Comparison of ENCODE assay signal across 8 cellular contexts in the genomic region with DNA sequence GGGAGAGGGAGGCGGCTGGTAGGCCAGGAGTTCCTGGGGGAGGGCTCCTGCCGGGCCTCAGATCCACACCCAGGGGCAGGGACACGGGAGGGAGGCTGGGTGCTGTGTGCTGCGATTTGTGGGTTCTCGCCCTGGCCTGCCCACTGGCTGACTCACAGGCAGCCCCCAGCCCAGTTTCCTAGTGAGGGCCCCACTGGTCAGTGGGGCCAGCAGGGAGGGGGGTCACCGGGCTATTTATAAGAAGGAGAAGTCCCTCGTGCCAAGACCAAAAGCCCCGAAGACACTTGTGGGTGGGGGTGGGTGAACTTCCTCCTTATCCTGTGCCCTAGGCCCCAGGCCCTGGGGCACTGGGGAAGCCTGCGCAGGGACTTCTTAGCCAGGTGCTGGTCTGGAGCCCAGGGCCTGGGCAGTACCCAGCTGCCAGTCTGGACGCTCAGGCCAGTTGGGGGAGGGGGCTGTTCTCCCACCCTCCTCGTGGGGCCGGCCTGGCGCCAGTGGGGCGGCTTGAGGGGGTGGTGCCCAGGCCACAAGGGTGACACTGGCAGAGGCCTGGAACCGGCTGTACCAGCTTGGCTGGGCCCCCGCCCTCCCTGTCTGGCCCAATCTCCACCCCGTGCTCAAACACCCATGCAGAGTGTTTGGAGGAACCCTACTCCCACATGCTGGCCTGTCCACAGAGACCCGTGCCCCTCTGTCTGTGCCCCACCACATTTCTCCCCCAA. TPM values are rescaled to one million over a fixed set of nuclear protein-coding genes. Genes with fewer than 3 reads are reported as not detected.
A peak's percentile ranks its signal among the peaks of the same experiment; 100 is the strongest.
DNase-seq lines count a peak whose midpoint lies in the region; ATAC-seq lines count a peak whose summit lies in the region.

No MANE protein-coding gene starts in this region.

- no peaks in the 10 kb centered on the region for H3K36me3 ChIP-seq in BLaER1 treated with 17β-estradiol and CSF1 and Interleukin-3, amounts not matched to agents 10 nM and 100 nM
- H3K36me3 ChIP-seq in effector memory CD4-positive, alpha-beta T cell (ENCODE audit: control insufficient read depth, insufficient read depth, low read length) = no peaks in the 10 kb centered on the region

- no peaks in the 10 kb centered on the region for H3K27me3 ChIP-seq in BLaER1 treated with 17β-estradiol and CSF1 and Interleukin-3, amounts not matched to agents 10 nM and 100 nM
- no peaks in the 10 kb centered on the region for H3K27me3 ChIP-seq in effector memory CD4-positive, alpha-beta T cell (replicated peaks; ENCODE audit: control insufficient read depth, insufficient read depth, low read length, poor library complexity, severe bottlenecking)

- peak; percentile 67 for DNase-seq in NOMO-1 treated with DMSO at 0.1 percent for 48 hours (lab: John Stamatoyannopoulos, UW; ENCODE audit: unreplicated experiment)
- DNase-seq in effector memory CD4-positive, alpha-beta T cell = no peak
- peak in 1 of 10 donors; percentile 22 for DNase-seq in naive thymus-derived CD8-positive, alpha-beta T cell
- DNase-seq in DMS79 (lab: John Stamatoyannopoulos, UW) = no peak
- DNase-seq in effector CD4-positive, alpha-beta T cell = no peak

- H3K9me3 ChIP-seq in BLaER1 treated with 17β-estradiol and CSF1 and Interleukin-3, amounts not matched to agents 10 nM and 100 nM (replicated peaks in 1 of 11) = no peaks in the 10 kb centered on the region
- H3K9me3 ChIP-seq in effector memory CD4-positive, alpha-beta T cell (ENCODE audit: control insufficient read depth, low read length) = no peaks in the 10 kb centered on the region

- H3K36me3 Mint-ChIP-seq in naive thymus-derived CD8-positive, alpha-beta T cell = no peaks in the 10 kb centered on the region

- H3K9ac ChIP-seq in BLaER1 treated with 17β-estradiol and CSF1 and Interleukin-3, amounts not matched to agents 10 nM and 100 nM = peak overlapping the region; percentile 92 to 99 (median 96)

- ATAC-seq in naive thymus-derived CD8-positive, alpha-beta T cell = no peak
- ATAC-seq in HG03095 (IDR thresholded peaks at IDR 0.05; ENCODE audit: unreplicated experiment) = no peak
- no peak for ATAC-seq in GM21526 (IDR thresholded peaks at IDR 0.05; ENCODE audit: low FRiP score, unreplicated experiment)

- H3K9me3 Mint-ChIP-seq in naive thymus-derived CD8-positive, alpha-beta T cell = no peaks in the 10 kb centered on the region

- H3K27ac ChIP-seq in BLaER1 treated with 17β-estradiol and CSF1 and Interleukin-3, amounts not matched to agents 10 nM and 100 nM = peak overlapping the region; percentile 98 to 100 (median 99)
- H3K27ac ChIP-seq in effector memory CD4-positive, alpha-beta T cell (ENCODE audit: insufficient read depth, low read length, poor library complexity, severe bottlenecking) = peak overlapping the region; percentile 97

- peaks cover 71 to 92% (median 90%) of the 10 kb centered on the region in 10 experiments for H3K4me1 ChIP-seq in BLaER1 treated with 17β-estradiol and CSF1 and Interleukin-3, amounts not matched to agents 10 nM and 100 nM
- peaks cover 71% of the 10 kb centered on the region for H3K4me1 ChIP-seq in effector memory CD4-positive, alpha-beta T cell (ENCODE audit: control insufficient read depth, insufficient read depth, low read length, poor library complexity, severe bottlenecking)

- H3K27me3 Mint-ChIP-seq in naive thymus-derived CD8-positive, alpha-beta T cell = peaks cover 0 to 1% (median 0%) of the 10 kb centered on the region in 5 donors

- H3K27ac Mint-ChIP-seq in naive thymus-derived CD8-positive, alpha-beta T cell = peak overlapping the region in 9 of 10 donors; percentile 29 to 98 (median 75)

- H3K4me3 ChIP-seq in BLaER1 treated with 17β-estradiol and CSF1 and Interleukin-3, amounts not matched to agents 10 nM and 100 nM = peak overlapping the region in 8 of 10 experiments; percentile 8 to 49 (median 30); a peak in 12 of 20 replicates
- no peak overlapping the region for H3K4me3 ChIP-seq in effector memory CD4-positive, alpha-beta T cell (ENCODE audit: insufficient read depth, low read depth, low read length, poor library complexity, severe bottlenecking)

- peak overlapping the region in 1 of 10 donors; percentile 32 for H3K4me3 Mint-ChIP-seq in naive thymus-derived CD8-positive, alpha-beta T cell

- H3K4me2 ChIP-seq in BLaER1 treated with 17β-estradiol and CSF1 and Interleukin-3, amounts not matched to agents 10 nM and 100 nM = peak overlapping the region; percentile 90 to 100 (median 99)

- POLR2A ChIA-PET in naive thymus-derived CD8-positive, alpha-beta T cell (lab: Charles Lee) = interaction anchor here (1.4 kb wide), 1 partner anchor 10 kb away, joined by 3 read pairs; no protein-coding TSS in a partner anchor

- peaks cover 0 to under 1% (median 0%) of the 10 kb centered on the region in 11 experiments; a peak in 3 of 22 replicates for H4K20me1 ChIP-seq in BLaER1 treated with 17β-estradiol and CSF1 and Interleukin-3, amounts not matched to agents 10 nM and 100 nM

- H3K4me1 Mint-ChIP-seq in naive thymus-derived CD8-positive, alpha-beta T cell = peaks cover 28 to 56% (median 35%) of the 10 kb centered on the region in 4 donors

RNA-seq across cellular contexts. Expression of a gene that starts 5.0 kb away (rescaled TPM):
- 100 to 1,000 TPM in 1 of 2 experiments, 10 to 100 TPM in 1; 99.1 to 103 TPM for total RNA-seq in naive thymus-derived CD8-positive, alpha-beta T cell
- 1,000 to 10,000 TPM in 2 of 3 donors, 100 to 1,000 TPM in 1; 845 to 1,468 (median 1,203) TPM for polyA plus RNA-seq in naive thymus-derived CD8-positive, alpha-beta T cell

RNA-seq across cellular contexts. Expression of a gene that starts 11.0 kb away (rescaled TPM):
- total RNA-seq in naive thymus-derived CD8-positive, alpha-beta T cell = 10 to 100 TPM; 25.2 to 27.0 TPM
- polyA plus RNA-seq in naive thymus-derived CD8-positive, alpha-beta T cell = 1 to 10 TPM; 3.0 to 4.3 (median 3.2) TPM

RNA-seq across cellular contexts. Expression of a gene that starts 15.3 kb away (rescaled TPM):
- 100 to 1,000 TPM; 108 to 112 TPM for total RNA-seq in naive thymus-derived CD8-positive, alpha-beta T cell
- polyA plus RNA-seq in naive thymus-derived CD8-positive, alpha-beta T cell = 100 to 1,000 TPM; 253 to 362 (median 333) TPM

RNA-seq across cellular contexts. Expression of a gene that starts 15.6 kb away (rescaled TPM):
- 1 to 10 TPM in 1 of 2 experiments, not detected in 1; 1.1 TPM for total RNA-seq in naive thymus-derived CD8-positive, alpha-beta T cell
- 1 to 10 TPM in 2 of 3 donors, under 1 TPM in 1; 0.96 to 3.1 (median 1.0) TPM for polyA plus RNA-seq in naive thymus-derived CD8-positive, alpha-beta T cell

RNA-seq across cellular contexts. Expression of a gene that starts 20.1 kb away (rescaled TPM):
- 10 to 100 TPM; 12.1 to 12.9 TPM for total RNA-seq in naive thymus-derived CD8-positive, alpha-beta T cell
- polyA plus RNA-seq in naive thymus-derived CD8-positive, alpha-beta T cell = 10 to 100 TPM; 16.3 to 22.6 (median 21.9) TPM
